8 cellular contexts compared by ENCODE assay signal in the genomic region with DNA sequence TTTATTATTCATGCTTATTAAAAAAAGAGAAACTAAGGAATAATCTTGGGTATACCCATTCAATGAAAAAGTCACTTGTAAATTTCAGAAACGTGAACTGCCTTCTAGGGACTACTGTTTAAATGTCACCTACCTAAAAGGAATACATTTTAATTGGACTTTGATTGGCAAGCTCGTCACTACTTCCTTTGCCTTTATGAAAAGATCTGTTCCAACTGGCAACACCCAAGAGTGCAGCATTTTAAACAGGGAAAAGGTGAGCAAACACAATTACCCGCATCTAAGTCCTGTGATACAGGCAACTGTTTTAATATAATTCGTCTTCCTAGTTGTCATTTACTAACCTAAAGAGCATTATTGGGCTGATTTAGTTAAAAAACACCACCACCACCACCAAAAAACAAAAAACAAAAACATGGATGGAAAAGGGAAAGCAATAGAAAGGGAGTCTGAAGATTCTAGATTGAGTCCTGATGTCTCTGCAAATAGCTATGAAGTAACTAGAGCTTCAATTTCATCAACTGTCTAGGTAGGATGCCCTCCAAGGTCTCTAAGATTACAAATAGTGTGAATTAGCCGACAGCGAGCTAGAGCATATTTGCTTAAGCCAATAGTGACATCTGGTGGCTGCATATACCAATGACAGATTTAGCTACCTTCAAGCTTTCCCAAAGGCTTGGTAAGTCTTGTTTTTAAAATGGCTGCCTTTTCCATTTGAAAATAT. TPM values are rescaled to one million over a fixed set of nuclear protein-coding genes. Genes with fewer than 3 reads are reported as not detected.
DNase-seq lines count a peak whose midpoint lies in the region; ATAC-seq, FAIRE-seq and TF ChIP-seq lines count a peak whose summit lies in the region.

No MANE protein-coding gene starts in this region.

- CTCF ChIA-PET in activated CD8-positive, alpha-beta T cell treated with anti-CD3 and anti-CD28 coated beads for 36 hours (lab: Charles Lee) = interaction anchor here (0.8 to 2.1 kb wide), 34 partner anchors 8 to 710 kb away, joined by 3 to 19 read pairs (median 4); no protein-coding TSS in a partner anchor

- H3K4me1 Mint-ChIP-seq in activated CD8-positive, alpha-beta T cell treated with anti-CD3 and anti-CD28 coated beads for 36 hours (ENCODE audit: low read depth) = peaks cover 3% of the 10 kb centered on the region

- no peak overlapping the region for H3K27ac Mint-ChIP-seq in activated CD8-positive, alpha-beta T cell treated with anti-CD3 and anti-CD28 coated beads for 36 hours

- peak; percentile 84 for FAIRE-seq in frontal cortex (lab: Jason Lieb, UNC)

- no peak overlapping the region for H3K4me3 Mint-ChIP-seq in activated CD8-positive, alpha-beta T cell treated with anti-CD3 and anti-CD28 coated beads for 36 hours

- POLR2A ChIA-PET in activated CD8-positive, alpha-beta T cell treated with anti-CD3 and anti-CD28 coated beads for 36 hours (lab: Charles Lee) = no interaction called here

- ATAC-seq in activated CD4-positive, CD25-positive, alpha-beta regulatory T cell treated with anti-CD3 and anti-CD28 coated beads, Interleukin-2, amount 50 U/mL, for 24 hours = peak; percentile 61 to 78
- ATAC-seq in GM21447 (IDR thresholded peaks at IDR 0.05; ENCODE audit: unreplicated experiment) = peak; percentile 99
- ATAC-seq in HG03575 (IDR thresholded peaks at IDR 0.05; ENCODE audit: extremely low read depth, insufficient number of reproducible peaks, low FRiP score, unreplicated experiment) = peak; percentile 96
- ATAC-seq in activated CD8-positive, alpha-beta T cell treated with anti-CD3 and anti-CD28 coated beads for 36 hours = peak; percentile 83
- ATAC-seq in omental fat pad (ENCODE audit: low FRiP score) = peak; percentile 73

- DNase-seq in activated CD4-positive, CD25-positive, alpha-beta regulatory T cell treated with anti-CD3 and anti-CD28 coated beads, Interleukin-2, amount 50 U/mL, for 72 hours = no peak
- DNase-seq in NCI-H524 treated with DMSO at 0.1 percent for 48 hours (lab: John Stamatoyannopoulos, UW) = peak; percentile 44
- peak; percentile 40 for DNase-seq in activated CD8-positive, alpha-beta T cell treated with anti-CD3 and anti-CD28 coated beads for 36 hours
- peak; percentile 59 to 69 for DNase-seq in frontal cortex (ENCODE audit: low spot score in 2 of 2)
- DNase-seq in omental fat pad (ENCODE audit: low spot score) = no peak

- TF ChIP-seq CTCF in activated CD8-positive, alpha-beta T cell treated with anti-CD3 and anti-CD28 coated beads for 36 hours (IDR thresholded peaks at IDR 0.05) = peak; percentile 74
- TF ChIP-seq CTCF in omental fat pad (IDR thresholded peaks at IDR 0.05) = no peak

- intact Hi-C loops in activated CD8-positive, alpha-beta T cell treated with anti-CD3 and anti-CD28 coated beads for 36 hours (cut with micrococcal nuclease) = loop anchor here (5.0 kb wide), 1 partner anchor 78 kb away; no protein-coding TSS in a partner anchor

- no peaks in the 10 kb centered on the region for H3K36me3 Mint-ChIP-seq in activated CD8-positive, alpha-beta T cell treated with anti-CD3 and anti-CD28 coated beads for 36 hours (ENCODE audit: low read depth)

- peaks cover 11% of the 10 kb centered on the region for H3K27me3 Mint-ChIP-seq in activated CD8-positive, alpha-beta T cell treated with anti-CD3 and anti-CD28 coated beads for 36 hours

- no peaks in the 10 kb centered on the region for H3K9me3 Mint-ChIP-seq in activated CD8-positive, alpha-beta T cell treated with anti-CD3 and anti-CD28 coated beads for 36 hours

RNA-seq across cellular contexts. Expression of gene ICA1, which starts 33.8 kb away (rescaled TPM):
- 1 to 10 TPM in 1 of 2 experiments, under 1 TPM in 1; 0.34 to 1.3 TPM for total RNA-seq in activated CD8-positive, alpha-beta T cell treated with anti-CD3 and anti-CD28 coated beads for 36 hours
- total RNA-seq in frontal cortex (42.4 TPM), omental fat pad (10 to 100 TPM in 3 of 4 donors, 1 to 10 TPM in 1; 9.7 to 61.8 (median 31.6) TPM)

Comparison
In these comparisons a context has a peak if more than half of its experiments do, and no peak if none do; other contexts are left out.
1. DNase-seq: peak in NCI-H524 treated with DMSO at 0.1 percent for 48 hours (single experiment), activated CD8-positive, alpha-beta T cell treated with anti-CD3 and anti-CD28 coated beads for 36 hours (single experiment) and frontal cortex (2 of 2); none in activated CD4-positive, CD25-positive, alpha-beta regulatory T cell treated with anti-CD3 and anti-CD28 coated beads, Interleukin-2, amount 50 U/mL, for 72 hours (single experiment) and omental fat pad (single experiment).
2. RNA of gene ICA1, which starts 33.8 kb away (total RNA-seq): 9.7 to 61.8 TPM in omental fat pad and 42.4 TPM in frontal cortex (single experiment); 0.34 to 1.3 TPM in activated CD8-positive, alpha-beta T cell treated with anti-CD3 and anti-CD28 coated beads for 36 hours; every median in the first group is over 4 times any median in the second.
3. Peak in every context shown above with its lines, with median percentiles within 50 percentile points of each other: ATAC-seq.